ENCODE assay signal across 12 cellular contexts in the genomic region with DNA sequence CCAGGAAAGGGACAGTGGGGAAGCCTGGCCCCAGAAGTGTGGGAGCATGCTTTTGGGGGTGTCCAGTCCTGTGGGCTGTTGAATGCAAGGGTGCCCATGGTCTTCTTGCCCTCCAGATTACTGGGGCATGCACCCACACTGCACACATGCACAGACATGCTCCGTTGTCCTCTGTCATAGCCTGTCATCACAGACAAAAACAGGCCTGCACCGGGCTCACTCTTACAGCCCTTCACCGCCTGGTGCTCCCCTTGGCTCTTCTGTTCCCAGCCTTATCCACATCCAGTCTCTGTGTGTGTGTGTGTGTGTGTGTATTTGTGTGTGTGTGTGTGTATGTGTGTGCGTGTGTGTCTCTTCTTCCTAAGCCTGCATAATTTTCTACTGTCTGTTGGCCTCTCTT.
DNase-seq lines count a peak whose midpoint lies in the region; ATAC-seq and TF ChIP-seq lines count a peak whose summit lies in the region.
"Had no signal": no experiment of that assay in that cellular context is flagged by ENCODE, and none has a peak within 500 bp of the region (broad histone marks: within the 10 kb centered on the region; RNA-seq: fewer than 3 reads in every experiment).

No MANE protein-coding gene starts in this region.

- no peak overlapping the region for H3K4me3 Mint-ChIP-seq in memory B cell

- ATAC-seq in GM19351 (IDR thresholded peaks at IDR 0.05; ENCODE audit: unreplicated experiment) (peak; percentile 39), memory B cell (ENCODE audit: low read depth) (peak; percentile 53), HG03159 (IDR thresholded peaks at IDR 0.05; ENCODE audit: unreplicated experiment) (no peak)

- no peak for TF ChIP-seq CTCF in GM12865 (IDR thresholded peaks at IDR 0.05; ENCODE audit: insufficient read depth, low read depth, low read length, missing control alignments)

- H3K4me3 ChIP-seq in GM12865 (ENCODE audit: low read depth, low read length): peak overlapping the region; percentile 63

- H3K27ac Mint-ChIP-seq in memory B cell: peak overlapping the region; percentile 94

- no peaks in the 10 kb centered on the region for H3K36me3 Mint-ChIP-seq in memory B cell
- H3K36me3 Mint-ChIP-seq: naive thymus-derived CD8-positive, alpha-beta T cell had no signal

- H3K4me1 Mint-ChIP-seq in memory B cell: peaks cover 15% of the 10 kb centered on the region

- H3K9me3 Mint-ChIP-seq in memory B cell: no peaks in the 10 kb centered on the region
- H3K9me3 Mint-ChIP-seq: naive thymus-derived CD8-positive, alpha-beta T cell had no signal

- peaks cover 7% of the 10 kb centered on the region for H3K27me3 Mint-ChIP-seq in memory B cell

- DNase-seq in GM12865 (ENCODE audit: low read depth): peak; percentile 54
- DNase-seq in HPDE6-E6E7 (ENCODE audit: extremely low spot score): peak; percentile 54
- DNase-seq in memory B cell (ENCODE audit: low spot score in 2 of 2): peak in 1 of 2 donors; percentile 32
- DNase-seq in glomerular visceral epithelial cell (ENCODE audit: extremely low spot score): no peak
- no peak for DNase-seq in T1000 (lab: John Stamatoyannopoulos, UW)
- no peak for DNase-seq in DMS 273 (lab: John Stamatoyannopoulos, UW; ENCODE audit: unreplicated experiment)
- DNase-seq: activated CD4-positive, alpha-beta T cell treated with anti-CD3 and anti-CD28 coated beads, Interleukin-2, amount 50 U/mL, for 1 hour; NCI-H187; retina had no signal

Comparison
In these comparisons a context has a peak if more than half of its experiments do, and no peak if none do; other contexts are left out.
1. DNase-seq: peak in GM12865 (single experiment) and HPDE6-E6E7 (single experiment); none in glomerular visceral epithelial cell (single experiment), T1000 (single experiment) and DMS 273 (single experiment).